Comparison of ENCODE assay signal across 17 cellular contexts in genomic region chr4:81828991-81829390, GRCh38.
"Had no signal": no experiment of that assay in that cellular context is flagged by ENCODE, and none has a peak within 500 bp of the region (broad histone marks: within the 10 kb centered on the region; RNA-seq: fewer than 3 reads in every experiment).

No MANE protein-coding gene starts in this region.

- H3K36me3 ChIP-seq: cardiac muscle cell, esophagus squamous epithelium had no signal

- H3K27me3 ChIP-seq: cardiac muscle cell, esophagus squamous epithelium had no signal

- DNase-seq: activated CD4-positive, alpha-beta T cell treated with anti-CD3 and anti-CD28 coated beads, Interleukin-2, amount 50 U/mL, for 1 hour; activated naive CD4-positive, alpha-beta T cell treated with Interleukin-2 at 50 U/mL for 16 hours; cortex of kidney; effector CD4-positive, alpha-beta T cell; esophagus squamous epithelium; naive B cell; stimulated activated CD4-positive, alpha-beta T cell treated with anti-CD3 and anti-CD28 coated beads, Interleukin-15, amount 100 ng/mL, for 24 hours; stimulated activated CD4-positive, alpha-beta T cell treated with anti-CD3 and anti-CD28 coated beads, Interleukin-4, amount 100 ng/mL, for 1 hour; stimulated activated naive CD4-positive, alpha-beta T cell treated with Interleukin-2 at 50 U/mL for 16 hours; T-cell; T-helper 9 cell; trophoblast cell had no signal

- H3K27ac ChIP-seq: cardiac muscle cell, esophagus squamous epithelium, parathyroid adenoma had no signal

- H3K4me1 ChIP-seq: esophagus squamous epithelium, parathyroid adenoma had no signal

- H3K4me3 ChIP-seq: cardiac muscle cell, esophagus squamous epithelium, lung had no signal

- ATAC-seq: activated CD4-positive, CD25-positive, alpha-beta regulatory T cell treated with anti-CD3 and anti-CD28 coated beads, Interleukin-2, amount 50 U/mL, for 24 hours; activated T-helper 17 cell treated with anti-CD3 and anti-CD28 coated beads, Interleukin-2, amount 50 U/mL, for 72 hours; T-cell had no signal

- H3K9me3 ChIP-seq: esophagus squamous epithelium had no signal
